8 cellular contexts compared by ENCODE assay signal in the genomic region with DNA sequence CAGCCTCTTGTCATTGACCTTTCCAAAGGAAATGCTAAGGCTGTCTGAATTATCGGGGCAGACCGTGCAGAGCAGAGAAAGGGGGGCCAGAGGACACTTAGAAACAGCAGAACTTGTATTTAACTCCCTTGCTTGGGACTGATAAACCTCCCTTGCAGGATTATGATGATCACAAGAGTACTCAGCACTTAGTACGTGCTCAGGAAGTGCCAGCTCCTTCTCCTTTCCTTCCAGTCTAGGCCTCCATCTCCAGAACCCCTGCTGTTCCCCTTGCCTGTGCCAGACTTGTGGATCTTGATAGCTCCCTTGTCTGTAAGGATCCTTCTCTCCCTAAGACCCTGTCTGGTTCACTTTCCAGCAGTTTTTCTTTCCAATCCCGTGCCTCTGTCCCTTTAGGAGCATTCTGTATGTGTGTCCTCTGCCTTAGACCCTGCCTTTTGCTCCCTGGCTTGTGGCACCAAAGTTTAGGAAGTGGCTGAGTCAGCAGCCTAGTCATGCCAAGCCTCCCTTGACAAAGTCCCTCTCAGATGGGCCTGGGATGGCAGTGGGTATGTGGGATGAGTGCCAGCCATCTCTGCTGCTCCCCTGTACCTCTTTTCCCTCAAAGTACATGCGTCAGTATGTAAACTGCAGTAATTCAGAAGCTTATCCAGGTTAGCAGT. TPM values are rescaled to one million over a fixed set of nuclear protein-coding genes. Genes with fewer than 3 reads are reported as not detected.
DNase-seq lines count a peak whose midpoint lies in the region; ATAC-seq and TF ChIP-seq lines count a peak whose summit lies in the region.

No MANE protein-coding gene starts in this region.

- intact Hi-C loops in dendritic cell treated with granulocyte-macrophage colony-stimulating factor and Interleukin-4, amounts not matched to agents 40 ng/mL and 50 ng/mL, for 4 days (cut with micrococcal nuclease): loop anchor here (5.0 kb wide), 1 partner anchor 361 kb away; a partner anchor contains a TSS
- intact Hi-C loops in aorta (cut with DNase I): no loop called here

- WGBS in aorta, 2 donors: 20 to 24% methylated on average over 5 of the region's 5 CpGs

- H3K4me3 ChIP-seq in OCI-LY3 (ENCODE audit: low read length) (peak overlapping the region; percentile 97), mononuclear cell (ENCODE audit: low read length) (peak overlapping the region; percentile 62), aorta (ENCODE audit: low read length in 2 of 2) (peak overlapping the region; percentile 52 to 76)

- H3K9me3 ChIP-seq in OCI-LY3 (ENCODE audit: insufficient read depth, low read length) (no peaks in the 10 kb centered on the region), mononuclear cell (ENCODE audit: low read depth, low read length) (no peaks in the 10 kb centered on the region), aorta (ENCODE audit: control insufficient read depth, low read length) (no peaks in the 10 kb centered on the region)

- H3K36me3 Mint-ChIP-seq in dendritic cell treated with granulocyte-macrophage colony-stimulating factor and Interleukin-4, amounts not matched to agents 40 ng/mL and 50 ng/mL, for 4 days (ENCODE audit: low read depth): peaks cover 6% of the 10 kb centered on the region

- peaks cover 8% of the 10 kb centered on the region for H3K36me3 ChIP-seq in OCI-LY3 (replicated peaks; ENCODE audit: low read depth, low read length)
- no peaks in the 10 kb centered on the region for H3K36me3 ChIP-seq in aorta (ENCODE audit: control insufficient read depth in 1 of 2, insufficient read depth in 2 of 2, low read length in 1 of 2)

- peak overlapping the region; percentile 93; the same call in 1 of the 2 replicates for H2AFZ ChIP-seq in OCI-LY3 (ENCODE audit: low read depth, low read length)

- no peaks in the 10 kb centered on the region for H3K9me3 Mint-ChIP-seq in dendritic cell treated with granulocyte-macrophage colony-stimulating factor and Interleukin-4, amounts not matched to agents 40 ng/mL and 50 ng/mL, for 4 days

- peaks cover 23% of the 10 kb centered on the region for H3K27me3 Mint-ChIP-seq in dendritic cell treated with granulocyte-macrophage colony-stimulating factor and Interleukin-4, amounts not matched to agents 40 ng/mL and 50 ng/mL, for 4 days

- no peaks in the 10 kb centered on the region for H4K20me1 ChIP-seq in OCI-LY3 (ENCODE audit: insufficient read depth, low read length)

- no peak for TF ChIP-seq CTCF in OCI-LY3 (IDR thresholded peaks at IDR 0.05; ENCODE audit: low read depth, low read length)

- DNase-seq in activated CD8-positive, alpha-beta memory T cell treated with anti-CD3 and anti-CD28 coated beads for 24 hours: peak; percentile 60
- DNase-seq in activated CD8-positive, alpha-beta memory T cell treated with anti-CD3 and anti-CD28 coated beads, Interleukin-2, amount 50 U/mL, for 4 hours: no peak
- DNase-seq in aorta (no peak), SKM-1 treated with dmso at 0.1 percent for 144 hours (lab: John Stamatoyannopoulos, UW; ENCODE audit: unreplicated experiment) (no peak), ecto neural progenitor cell (ENCODE audit: low spot score) (no peak)

- H3K4me2 ChIP-seq in OCI-LY3 (ENCODE audit: low read length): peak overlapping the region; percentile 99

- peaks cover 38% of the 10 kb centered on the region for H3K4me1 Mint-ChIP-seq in dendritic cell treated with granulocyte-macrophage colony-stimulating factor and Interleukin-4, amounts not matched to agents 40 ng/mL and 50 ng/mL, for 4 days (ENCODE audit: low read depth)

- peak overlapping the region; percentile 95 for H3K9ac ChIP-seq in OCI-LY3 (ENCODE audit: low read length)

- H3K79me2 ChIP-seq in OCI-LY3 (ENCODE audit: low read length): peaks cover 50% of the 10 kb centered on the region

- H3K4me3 Mint-ChIP-seq in dendritic cell treated with granulocyte-macrophage colony-stimulating factor and Interleukin-4, amounts not matched to agents 40 ng/mL and 50 ng/mL, for 4 days: peak overlapping the region; percentile 91

- H3K27me3 ChIP-seq in OCI-LY3 (ENCODE audit: low read depth, low read length): 0 out of 2 replicates have a peak, but pooled peaks cover 4% of the 10 kb centered on the region
- peaks cover 2% of the 10 kb centered on the region for H3K27me3 ChIP-seq in mononuclear cell (ENCODE audit: insufficient read depth, low read length)
- H3K27me3 ChIP-seq in aorta (ENCODE audit: control insufficient read depth in 1 of 2, insufficient read depth in 2 of 2, low read length in 1 of 2): no peaks in the 10 kb centered on the region

- peaks cover 9% of the 10 kb centered on the region for H3K4me1 ChIP-seq in OCI-LY3 (ENCODE audit: low read length)
- H3K4me1 ChIP-seq in mononuclear cell (ENCODE audit: insufficient read depth, low read length): peaks cover 15% of the 10 kb centered on the region
- H3K4me1 ChIP-seq in aorta (ENCODE audit: control insufficient read depth in 1 of 2, insufficient read depth in 2 of 2, low read length in 2 of 2): no peaks in the 10 kb centered on the region

- ATAC-seq in aorta (ENCODE audit: low FRiP score): peak; percentile 44

- H3K27ac ChIP-seq in OCI-LY3 (ENCODE audit: low read length) (peak overlapping the region; percentile 42; the same call in 1 of the 2 replicates), aorta (ENCODE audit: low read depth in 1 of 2, low read length in 2 of 2) (no peak overlapping the region)

- H3K27ac Mint-ChIP-seq in dendritic cell treated with granulocyte-macrophage colony-stimulating factor and Interleukin-4, amounts not matched to agents 40 ng/mL and 50 ng/mL, for 4 days: peak overlapping the region; percentile 87

RNA-seq across cellular contexts. Expression of a gene that starts 0.8 kb away (rescaled TPM):
- total RNA-seq in mononuclear cell (4.6 TPM), aorta (1 to 10 TPM; 6.7 to 6.8 TPM)
- 1 to 10 TPM; 5.7 to 7.1 TPM for polyA plus RNA-seq in aorta
